In genomic region chr17:74491645-74492044, GRCh38 we compare ENCODE assay signal across 22 cellular contexts. TPM values are rescaled to one million over a fixed set of nuclear protein-coding genes. Genes with fewer than 3 reads are reported as not detected.
DNase-seq lines count a peak whose midpoint lies in the region; ATAC-seq and FAIRE-seq lines count a peak whose summit lies in the region.
"Had no signal": no experiment of that assay in that cellular context is flagged by ENCODE, and none has a peak within 500 bp of the region (broad histone marks: within the 10 kb centered on the region; RNA-seq: fewer than 3 reads in every experiment).

No MANE protein-coding gene starts in this region.

- DNase-seq in cardiac septum (ENCODE audit: low spot score), result peak; percentile 15
- DNase-seq in Right ventricle myocardium inferior (ENCODE audit: missing footprints), result no peak
- peak; percentile 58 for DNase-seq in NCI-H524 treated with DMSO at 0.1 percent for 48 hours (lab: John Stamatoyannopoulos, UW)
- DNase-seq in left lobe of liver (ENCODE audit: low spot score), result peak; percentile 35
- DNase-seq in urothelium cell line (ENCODE audit: low spot score), result peak; percentile 0
- no peak for DNase-seq in NCI-H226
- DNase-seq: activated CD4-positive, alpha-beta T cell treated with anti-CD3 and anti-CD28 coated beads for 4 hours; activated naive CD8-positive, alpha-beta T cell treated with anti-CD3 and anti-CD28 coated beads, Interleukin-2, amount 10 ng/mL, durations not matched to agents 7 days and 5 days; CD4-positive, CD25-positive, alpha-beta regulatory T cell; effector CD4-positive, alpha-beta T cell; erythroblast; foreskin fibroblast; heart right ventricle; Kasumi-1; left ventricle myocardium superior; NCI-H526; substantia nigra had no signal

- intact Hi-C loops in cardiac septum (cut with DNase I) (no loop called here), Right ventricle myocardium inferior (cut with DNase I) (loop anchor here (2.0 to 5.0 kb wide), 2 partner anchors 123 to 189 kb away; no protein-coding TSS in a partner anchor)

- no peak for FAIRE-seq in urothelium cell line (lab: Jason Lieb, UNC)
- FAIRE-seq: GM18507 had no signal

- ATAC-seq in Right ventricle myocardium inferior, result no peak
- ATAC-seq in left lobe of liver, result no peak
- no peak for ATAC-seq in HG02852 (IDR thresholded peaks at IDR 0.05; ENCODE audit: unreplicated experiment)
- ATAC-seq in HG03432 (IDR thresholded peaks at IDR 0.05; ENCODE audit: unreplicated experiment), result no peak
- ATAC-seq: activated T-helper 17 cell treated with anti-CD3 and anti-CD28 coated beads, Interleukin-2, amount 50 U/mL, for 72 hours; heart right ventricle; left ventricle myocardium superior had no signal

RNA-seq across cellular contexts. Expression of gene CD300A, which starts 25.2 kb away (rescaled TPM):
- 2.6 TPM for total RNA-seq in cardiac septum
- 2.4 TPM for total RNA-seq in Right ventricle myocardium inferior
- 3.8 TPM for total RNA-seq in left lobe of liver

RNA-seq across cellular contexts. Expression of gene CD300LB, which starts 39.6 kb away (rescaled TPM):
- not detected for total RNA-seq in cardiac septum
- 0.19 TPM for total RNA-seq in Right ventricle myocardium inferior
- 0.08 TPM for total RNA-seq in left lobe of liver
- total RNA-seq: activated naive CD8-positive, alpha-beta T cell treated with anti-CD3 and anti-CD28 coated beads, Interleukin-2, amount 10 ng/mL, durations not matched to agents 7 days and 5 days; activated T-helper 17 cell treated with anti-CD3 and anti-CD28 coated beads, Interleukin-2, amount 50 U/mL, for 72 hours; CD4-positive, CD25-positive, alpha-beta regulatory T cell; cerebellum had no signal

RNA-seq across cellular contexts. Expression of gene CD300C, which starts 54.3 kb away (rescaled TPM):
- total RNA-seq in cardiac septum, result 0.24 TPM
- total RNA-seq in Right ventricle myocardium inferior, result 1.2 TPM
- 0.50 TPM for total RNA-seq in left lobe of liver
- total RNA-seq: CD4-positive, CD25-positive, alpha-beta regulatory T cell; cerebellum had no signal

RNA-seq across cellular contexts. Expression of gene GPRC5C, which starts 59.8 kb away (rescaled TPM):
- total RNA-seq in cardiac septum (31.7 TPM), Right ventricle myocardium inferior (37.2 TPM), left lobe of liver (243 TPM)
- total RNA-seq: activated naive CD8-positive, alpha-beta T cell treated with anti-CD3 and anti-CD28 coated beads, Interleukin-2, amount 10 ng/mL, durations not matched to agents 7 days and 5 days; CD4-positive, CD25-positive, alpha-beta regulatory T cell had no signal

Comparison
In these comparisons a context has a peak if more than half of its experiments do, and no peak if none do; other contexts are left out.
1. DNase-seq: peak in cardiac septum (single experiment), NCI-H524 treated with DMSO at 0.1 percent for 48 hours (single experiment), left lobe of liver (single experiment) and urothelium cell line (single experiment); none in Right ventricle myocardium inferior (single experiment) and NCI-H226 (single experiment).